Comparison of ENCODE assay signal across 8 cellular contexts in genomic region chr1:55375617-55376258, GRCh38.
DNase-seq lines count a peak whose midpoint lies in the region; ATAC-seq and TF ChIP-seq lines count a peak whose summit lies in the region.

No MANE protein-coding gene starts in this region.

- BruUV-seq in Calu3 (replicated peaks; lab: Mats Ljungman, UMichigan) = no TSS peak

- H3K36me3 ChIP-seq in heart right ventricle = no peaks in the 10 kb centered on the region

- ATAC-seq in GM21786 (IDR thresholded peaks at IDR 0.05; ENCODE audit: unreplicated experiment) (peak; percentile 56), heart right ventricle (peak in 4 of 8 donors; percentile 10 to 63 (median 48)), GM19397 (IDR thresholded peaks at IDR 0.05; ENCODE audit: unreplicated experiment) (no peak), GM21447 (IDR thresholded peaks at IDR 0.05; ENCODE audit: unreplicated experiment) (no peak)
- ATAC-seq in activated T-helper 17 cell treated with anti-CD3 and anti-CD28 coated beads, Interleukin-2, amount 50 U/mL, for 72 hours (replicated peaks) = peak; percentile 43

- 33 to 41% methylated on average over 4 of the region's 4 CpGs for WGBS in heart right ventricle, 2 donors

- peaks cover 0 to 14% (median 0%) of the 10 kb centered on the region in 9 donors for H3K4me1 ChIP-seq in heart right ventricle

- no peak overlapping the region for H3K27ac Mint-ChIP-seq in Calu3 (ENCODE audit: unreplicated experiment)
- no peak overlapping the region for H3K27ac Mint-ChIP-seq in activated T-helper 17 cell treated with anti-CD3 and anti-CD28 coated beads, Interleukin-2, amount 50 U/mL, for 72 hours

- no peaks in the 10 kb centered on the region for H3K27me3 ChIP-seq in heart right ventricle

- no peak overlapping the region for H3K4me3 ChIP-seq in heart right ventricle
- H3K4me3 ChIP-seq in retinal pigment epithelial cell (ENCODE audit: low read length) = no peak overlapping the region

- TF ChIP-seq CTCF in Calu3 (IDR thresholded peaks at IDR 0.05; ENCODE audit: unreplicated experiment) = peak; percentile 95
- peak; percentile 89 to 99 (median 92) for TF ChIP-seq CTCF in heart right ventricle (IDR thresholded peaks at IDR 0.05)
- TF ChIP-seq CTCF in retinal pigment epithelial cell (conservative IDR thresholded peaks at IDR 0.05; ENCODE audit: low read depth, low read length) = peak; percentile 93

- no peak overlapping the region for H3K4me3 Mint-ChIP-seq in Calu3 (ENCODE audit: low read depth, unreplicated experiment)
- no peak overlapping the region for H3K4me3 Mint-ChIP-seq in activated T-helper 17 cell treated with anti-CD3 and anti-CD28 coated beads, Interleukin-2, amount 50 U/mL, for 72 hours

- CTCF ChIA-PET in Calu3 (lab: Charles Lee) = interaction anchor here (0.6 to 1.4 kb wide), 8 partner anchors 12 to 595 kb away, joined by 3 to 7 read pairs (median 3); no protein-coding TSS in a partner anchor

- peaks cover 3% of the 10 kb centered on the region for H3K27me3 Mint-ChIP-seq in Calu3 (ENCODE audit: unreplicated experiment)
- no peaks in the 10 kb centered on the region for H3K27me3 Mint-ChIP-seq in activated T-helper 17 cell treated with anti-CD3 and anti-CD28 coated beads, Interleukin-2, amount 50 U/mL, for 72 hours

- no peaks in the 10 kb centered on the region for H3K9me3 ChIP-seq in heart right ventricle

- H3K27ac ChIP-seq in heart right ventricle = no peak overlapping the region

- intact Hi-C loops in Calu3 (cut with micrococcal nuclease; ENCODE audit: unreplicated experiment) (loop anchor here (2.0 to 5.0 kb wide), 3 partner anchors 52 to 1209 kb away; no protein-coding TSS in a partner anchor), heart right ventricle (cut with DNase I) (loop anchor here in 9 of 10 donors (2.0 to 10.0 kb wide), 6 partner anchors 519 to 1212 kb away; no protein-coding TSS in a partner anchor)

- no peaks in the 10 kb centered on the region for H3K36me3 Mint-ChIP-seq in Calu3 (ENCODE audit: insufficient read depth, unreplicated experiment)
- H3K36me3 Mint-ChIP-seq in activated T-helper 17 cell treated with anti-CD3 and anti-CD28 coated beads, Interleukin-2, amount 50 U/mL, for 72 hours (ENCODE audit: low read depth) = no peaks in the 10 kb centered on the region

- H3K4me1 Mint-ChIP-seq in Calu3 (ENCODE audit: low read depth, unreplicated experiment) = no peaks in the 10 kb centered on the region
- H3K4me1 Mint-ChIP-seq in activated T-helper 17 cell treated with anti-CD3 and anti-CD28 coated beads, Interleukin-2, amount 50 U/mL, for 72 hours = peaks cover 12% of the 10 kb centered on the region

- no peaks in the 10 kb centered on the region for H3K9me3 Mint-ChIP-seq in Calu3 (ENCODE audit: low read depth, unreplicated experiment)
- no peaks in the 10 kb centered on the region for H3K9me3 Mint-ChIP-seq in activated T-helper 17 cell treated with anti-CD3 and anti-CD28 coated beads, Interleukin-2, amount 50 U/mL, for 72 hours

- peak; percentile 61 for DNase-seq in Calu3
- DNase-seq in NCI-H345 treated with DMSO at 0.1 percent for 48 hours (lab: John Stamatoyannopoulos, UW; ENCODE audit: unreplicated experiment) = peak; percentile 3
- peak in 1 of 2 donors; percentile 62 for DNase-seq in heart right ventricle
- DNase-seq in retinal pigment epithelial cell (ENCODE audit: low read depth) = no peak

Comparison
In these comparisons a context has a peak if more than half of its experiments do, and no peak if none do; other contexts are left out.
1. ATAC-seq: peak in GM21786 (single experiment) and activated T-helper 17 cell treated with anti-CD3 and anti-CD28 coated beads, Interleukin-2, amount 50 U/mL, for 72 hours (single experiment); none in GM19397 (single experiment) and GM21447 (single experiment).
2. Peak in every context shown above with its lines, with median percentiles within 50 percentile points of each other: CTCF ChIP-seq.